11 cellular contexts compared by ENCODE assay signal in genomic region chr5:153425914-153426313, GRCh38.
DNase-seq lines count a peak whose midpoint lies in the region; ATAC-seq and TF ChIP-seq lines count a peak whose summit lies in the region.
"Had no signal": no experiment of that assay in that cellular context is flagged by ENCODE, and none has a peak within 500 bp of the region (broad histone marks: within the 10 kb centered on the region; RNA-seq: fewer than 3 reads in every experiment).

No MANE protein-coding gene starts in this region.

- no peaks in the 10 kb centered on the region for H3K9me3 ChIP-seq in OCI-LY3 (ENCODE audit: insufficient read depth, low read length)
- H3K9me3 ChIP-seq: neutrophil had no signal

- no peak overlapping the region for H3K4me3 ChIP-seq in OCI-LY3 (ENCODE audit: low read length)
- no peak overlapping the region for H3K4me3 ChIP-seq in fibroblast of villous mesenchyme (ENCODE audit: low read depth, low read length)

- no peak for DNase-seq in fibroblast of villous mesenchyme (ENCODE audit: low read depth)
- DNase-seq in SKM-1 (lab: John Stamatoyannopoulos, UW; ENCODE audit: unreplicated experiment): no peak
- no peak for DNase-seq in LoVo (ENCODE audit: low spot score)
- no peak for DNase-seq in COLO829 (ENCODE audit: low spot score)
- DNase-seq: COR-L47; stimulated activated naive CD4-positive, alpha-beta T cell treated with Interleukin-2 at 50 U/mL for 16 hours had no signal

- H3K4me1 ChIP-seq in OCI-LY3 (ENCODE audit: low read length): no peaks in the 10 kb centered on the region

- no peak overlapping the region for H2AFZ ChIP-seq in OCI-LY3 (ENCODE audit: low read depth, low read length)

- H3K79me2 ChIP-seq in OCI-LY3 (ENCODE audit: low read length): no peaks in the 10 kb centered on the region

- no peak overlapping the region for H3K4me2 ChIP-seq in OCI-LY3 (ENCODE audit: low read length)

- no peaks in the 10 kb centered on the region for H3K27me3 ChIP-seq in OCI-LY3 (ENCODE audit: low read depth, low read length)
- H3K27me3 ChIP-seq: neutrophil had no signal

- no peak overlapping the region for H3K27ac ChIP-seq in C4-2B
- no peak overlapping the region for H3K27ac ChIP-seq in OCI-LY3 (ENCODE audit: low read length)
- H3K27ac ChIP-seq: neutrophil had no signal

- H4K20me1 ChIP-seq in OCI-LY3 (ENCODE audit: insufficient read depth, low read length): no peaks in the 10 kb centered on the region

- no peaks in the 10 kb centered on the region for H3K36me3 ChIP-seq in OCI-LY3 (replicated peaks; ENCODE audit: low read depth, low read length)
- H3K36me3 ChIP-seq: neutrophil had no signal

- TF ChIP-seq CTCF in C4-2B (conservative IDR thresholded peaks at IDR 0.05) (peak; percentile 60), GM12872 (IDR thresholded peaks at IDR 0.05; ENCODE audit: insufficient read depth, low read depth, low read length) (peak; percentile 44; the same call in 2 of the 3 replicates), OCI-LY3 (IDR thresholded peaks at IDR 0.05; ENCODE audit: low read depth, low read length) (peak; percentile 45; the same call in 1 of the 2 replicates), fibroblast of villous mesenchyme (IDR thresholded peaks at IDR 0.05; ENCODE audit: insufficient read depth, low read depth, low read length) (peak; percentile 30)

- no peak overlapping the region for H3K9ac ChIP-seq in OCI-LY3 (ENCODE audit: low read length)

- ATAC-seq in GM18517 (IDR thresholded peaks at IDR 0.05; ENCODE audit: unreplicated experiment): no peak
